Comparison of ENCODE assay signal across 24 cellular contexts in the genomic region with DNA sequence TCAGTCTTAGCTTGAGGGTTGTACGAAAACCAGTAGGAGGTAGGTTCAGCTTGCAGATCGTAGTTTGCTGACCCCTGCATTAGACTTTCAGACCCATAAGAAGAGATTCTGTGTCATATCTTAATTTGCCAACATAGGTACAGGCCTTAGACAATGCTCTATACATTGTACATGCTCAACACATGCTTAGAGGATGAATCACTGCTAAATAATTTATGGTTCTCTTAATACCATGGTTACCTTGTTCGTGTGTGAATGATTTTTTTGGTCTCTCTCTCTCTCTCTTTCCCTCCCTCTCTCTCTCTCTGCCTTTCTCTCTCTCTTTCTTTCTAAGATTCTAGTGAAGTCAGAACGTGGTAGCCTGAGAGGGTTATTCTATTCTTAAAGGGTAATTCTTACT.
DNase-seq lines count a peak whose midpoint lies in the region; ATAC-seq, FAIRE-seq and TF ChIP-seq lines count a peak whose summit lies in the region.
"Had no signal": no experiment of that assay in that cellular context is flagged by ENCODE, and none has a peak within 500 bp of the region (broad histone marks: within the 10 kb centered on the region; RNA-seq: fewer than 3 reads in every experiment).

No MANE protein-coding gene starts in this region.

- H3K9me1 ChIP-seq in keratinocyte (ENCODE audit: control insufficient read depth, extremely low read depth, insufficient read depth, low read length), result no peaks in the 10 kb centered on the region

- H3K79me2 ChIP-seq in PC-3 (ENCODE audit: low read length) (no peaks in the 10 kb centered on the region), keratinocyte (ENCODE audit: control insufficient read depth, insufficient read depth, low read length) (no peaks in the 10 kb centered on the region)

- H3K4me2 ChIP-seq in PC-3 (ENCODE audit: low read length), result no peak overlapping the region
- H3K4me2 ChIP-seq in keratinocyte (ENCODE audit: control insufficient read depth, extremely low read depth, insufficient read depth, low read depth, low read length), result no peak overlapping the region
- H3K4me2 ChIP-seq: GM23338 had no signal

- DNase-seq in HCEC 1CT (peak; percentile 15), PC-3 (peak; percentile 8), bronchial epithelial cell (ENCODE audit: low read depth) (peak; percentile 75), keratinocyte (ENCODE audit: low read depth, low spot score) (no peak), NCI-H2196 (lab: John Stamatoyannopoulos, UW; ENCODE audit: unreplicated experiment) (no peak)
- no peak for DNase-seq in stimulated activated CD4-positive, alpha-beta T cell treated with anti-CD3 and anti-CD28 coated beads, Interleukin-15, amount 100 ng/mL, for 24 hours
- DNase-seq: Calu3; CD8-positive, alpha-beta memory T cell; H9; HFFc6; NCI-H1092 treated with DMSO at 0.1 percent for 48 hours; NCI-H1436 treated with DMSO at 0.1 percent for 48 hours; NCI-H187 treated with DMSO at 0.1 percent for 48 hours; NCI-H2171 treated with DMSO at 0.1 percent for 48 hours; NK-92 treated with Interleukin-12 subunit alpha and Interleukin-12 subunit beta, amount 100 ng/mL, for 24 hours; SIG-M5 had no signal

- ATAC-seq in PC-3 (no peak), GM18909 (IDR thresholded peaks at IDR 0.05; ENCODE audit: poor library complexity, unreplicated experiment) (no peak), HG03095 (IDR thresholded peaks at IDR 0.05; ENCODE audit: unreplicated experiment) (no peak)
- ATAC-seq: GM12878, GM23338, Panc1 had no signal

- no peaks in the 10 kb centered on the region for H3K9me2 ChIP-seq in PC-3 (replicated peaks; ENCODE audit: low read length)

- H3K36me3 ChIP-seq in PC-3 (ENCODE audit: low read depth, low read length), result no peaks in the 10 kb centered on the region
- H3K36me3 ChIP-seq in bronchial epithelial cell (ENCODE audit: control insufficient read depth, insufficient read depth, low read length), result no peaks in the 10 kb centered on the region
- no peaks in the 10 kb centered on the region for H3K36me3 ChIP-seq in keratinocyte (ENCODE audit: control insufficient read depth in 2 of 2, extremely low read depth in 1 of 2, insufficient read depth in 2 of 2, low read length in 2 of 2)

- POLR2A ChIA-PET in PC-3 (lab: Charles Lee; ENCODE audit: unreplicated experiment), result no interaction called here

- H3K9me3 ChIP-seq in PC-3 (ENCODE audit: low read length) (no peaks in the 10 kb centered on the region), keratinocyte (ENCODE audit: control insufficient read depth, low read depth, low read length) (no peaks in the 10 kb centered on the region)

- FAIRE-seq in bronchial epithelial cell (lab: Jason Lieb, UNC), result no peak
- peak; percentile 39 for FAIRE-seq in keratinocyte (lab: Jason Lieb, UNC)
- FAIRE-seq: G401.6, GM12878 had no signal

- H3K27me3 ChIP-seq in PC-3 (ENCODE audit: low read length), result peaks cover 1% of the 10 kb centered on the region; the same call in 1 of the 2 replicates
- no peaks in the 10 kb centered on the region for H3K27me3 ChIP-seq in bronchial epithelial cell (ENCODE audit: control insufficient read depth, insufficient read depth, low read length)
- H3K27me3 ChIP-seq in keratinocyte (ENCODE audit: control insufficient read depth, extremely low read depth, insufficient read depth, low read length), result no peaks in the 10 kb centered on the region

- TF ChIP-seq CTCF in PC-3 (conservative IDR thresholded peaks at IDR 0.05; ENCODE audit: low read depth, low read length) (no peak), bronchial epithelial cell (IDR thresholded peaks at IDR 0.05; ENCODE audit: insufficient read depth, low read length, severe bottlenecking) (no peak), keratinocyte (optimal IDR thresholded peaks at IDR 0.05 in 1 of 3, IDR thresholded peaks at IDR 0.05 in 1 of 3, conservative IDR thresholded peaks at IDR 0.05 in 1 of 3; ENCODE audit: extremely low read depth in 1 of 3, insufficient read depth in 2 of 3, low read length in 3 of 3) (no peak)

- CTCF ChIA-PET in PC-3 (lab: Charles Lee), result no interaction called here

- H3K4me1 ChIP-seq in PC-3 (ENCODE audit: insufficient read depth, low read length) (no peaks in the 10 kb centered on the region), keratinocyte (ENCODE audit: control insufficient read depth, extremely low read depth, insufficient read depth, low read length) (peaks cover 19% of the 10 kb centered on the region)

- H3K4me3 ChIP-seq in PC-3 (ENCODE audit: low read length), result no peak overlapping the region
- H3K4me3 ChIP-seq in bronchial epithelial cell (ENCODE audit: low read depth, low read length), result no peak overlapping the region
- no peak overlapping the region for H3K4me3 ChIP-seq in keratinocyte (ENCODE audit: control insufficient read depth in 2 of 3, extremely low read depth in 1 of 3, insufficient read depth in 2 of 3, low read depth in 1 of 3, low read length in 3 of 3)
- H3K4me3 ChIP-seq: GM12878, GM23338, SK-N-MC had no signal

- no peaks in the 10 kb centered on the region for H3F3A ChIP-seq in PC-3 (ENCODE audit: low read length, unreplicated experiment)

- H3K27ac ChIP-seq in PC-3 (ENCODE audit: low read length) (no peak overlapping the region), keratinocyte (ENCODE audit: control insufficient read depth, insufficient read depth, low read length) (no peak overlapping the region)
- H3K27ac ChIP-seq: C4-2B, SK-N-MC had no signal

- BruUV-seq in PC-3 (replicated peaks; lab: Mats Ljungman, UMichigan), result no TSS peak

- no peak overlapping the region for H2AFZ ChIP-seq in PC-3 (ENCODE audit: low read length)
- H2AFZ ChIP-seq in keratinocyte (ENCODE audit: control insufficient read depth, low read length), result no peak overlapping the region
- H2AFZ ChIP-seq: GM23338 had no signal

- H3K9ac ChIP-seq in PC-3 (ENCODE audit: low read length) (no peak overlapping the region), keratinocyte (ENCODE audit: control insufficient read depth, extremely low read depth, insufficient read depth, low read length) (no peak overlapping the region)

- dilution Hi-C loops in keratinocyte (cut with MboI; ENCODE audit: extremely low pct_ligation_motif_present, low sequenced_read_pairs), result no loop called here

- intact Hi-C loops in PC-3 (cut with micrococcal nuclease), result no loop called here

- H4K20me1 ChIP-seq in PC-3 (ENCODE audit: low read length) (no peaks in the 10 kb centered on the region), keratinocyte (ENCODE audit: control insufficient read depth, extremely low read depth, insufficient read depth, low read length) (no peaks in the 10 kb centered on the region)

Comparison
In these comparisons a context has a peak if more than half of its experiments do, and no peak if none do; other contexts are left out.
1. DNase-seq: peak in HCEC 1CT (single experiment), PC-3 (single experiment) and bronchial epithelial cell (single experiment); none in keratinocyte (single experiment), NCI-H2196 (single experiment) and stimulated activated CD4-positive, alpha-beta T cell treated with anti-CD3 and anti-CD28 coated beads, Interleukin-15, amount 100 ng/mL, for 24 hours (single experiment).